8 cellular contexts compared by ENCODE assay signal in genomic region chr1:108963052-108963686, GRCh38. TPM values are rescaled to one million over a fixed set of nuclear protein-coding genes. Genes with fewer than 3 reads are reported as not detected.
A peak's percentile ranks its signal among the peaks of the same experiment; 100 is the strongest.
DNase-seq lines count a peak whose midpoint lies in the region; ATAC-seq, FAIRE-seq and TF ChIP-seq lines count a peak whose summit lies in the region.

CLCC1 (minus strand) TSS chr1:108963484; CDS start chr1:108950437, 13,047 bp downstream.

- no peaks in the 10 kb centered on the region for H3K9me3 Mint-ChIP-seq in nephron progenitor cell
- H3K9me3 Mint-ChIP-seq in stimulated activated naive CD8-positive, alpha-beta T cell treated with anti-CD3 and anti-CD28 coated beads, Interleukin-15, amount 100 ng/mL, for 72 hours, result no peaks in the 10 kb centered on the region

- peaks cover 18% of the 10 kb centered on the region for H3K27me3 Mint-ChIP-seq in nephron progenitor cell (ENCODE audit: low read depth, poor library complexity)
- peaks cover 6% of the 10 kb centered on the region for H3K27me3 Mint-ChIP-seq in stimulated activated naive CD8-positive, alpha-beta T cell treated with anti-CD3 and anti-CD28 coated beads, Interleukin-15, amount 100 ng/mL, for 72 hours

- H3K36me3 Mint-ChIP-seq in nephron progenitor cell (ENCODE audit: low read depth), result peaks cover 29% of the 10 kb centered on the region

- H3K27ac Mint-ChIP-seq in nephron progenitor cell, result peak within 1 kb of the TSS; percentile 66
- H3K27ac Mint-ChIP-seq in stimulated activated naive CD8-positive, alpha-beta T cell treated with anti-CD3 and anti-CD28 coated beads, Interleukin-15, amount 100 ng/mL, for 72 hours, result peak within 1 kb of the TSS; percentile 90 to 95

- FAIRE-seq in H54 (lab: Jason Lieb, UNC), result peak; percentile 41

- peak within 1 kb of the TSS; percentile 80 for H3K4me3 Mint-ChIP-seq in nephron progenitor cell
- peak within 1 kb of the TSS; percentile 86 to 94 for H3K4me3 Mint-ChIP-seq in stimulated activated naive CD8-positive, alpha-beta T cell treated with anti-CD3 and anti-CD28 coated beads, Interleukin-15, amount 100 ng/mL, for 72 hours

- peak; percentile 73 for TF ChIP-seq POLR2A in H54 (IDR thresholded peaks at IDR 0.05; ENCODE audit: low read depth, low read length)

- peak; percentile 94 for DNase-seq in EL
- peak; percentile 93 for DNase-seq in H54 (ENCODE audit: insufficient read length, low spot score)
- peak; percentile 94 for DNase-seq in M059J (ENCODE audit: low read depth)
- peak; percentile 88 to 94 for DNase-seq in SHP77 (lab: John Stamatoyannopoulos, UW)
- peak; percentile 97 for DNase-seq in activated effector memory CD4-positive, alpha-beta T cell treated with anti-CD3 and anti-CD28 coated beads, Interleukin-2, amount 50 U/mL, for 16 hours
- DNase-seq in fibroblast of the aortic adventitia (ENCODE audit: low read depth), result peak; percentile 87
- peak; percentile 89 for DNase-seq in nephron progenitor cell
- peak; percentile 89 to 93 for DNase-seq in stimulated activated naive CD8-positive, alpha-beta T cell treated with anti-CD3 and anti-CD28 coated beads, Interleukin-15, amount 100 ng/mL, for 72 hours

- H3K4me3 ChIP-seq in fibroblast of the aortic adventitia (ENCODE audit: low read depth, low read length), result peak within 1 kb of the TSS; percentile 81

- no peak for TF ChIP-seq CTCF in fibroblast of the aortic adventitia (IDR thresholded peaks at IDR 0.05; ENCODE audit: insufficient read depth, low read length)
- no peak for TF ChIP-seq CTCF in nephron progenitor cell (IDR thresholded peaks at IDR 0.05)

- peak; percentile 97 for ATAC-seq in stimulated activated naive CD8-positive, alpha-beta T cell treated with anti-CD3 and anti-CD28 coated beads, Interleukin-15, amount 100 ng/mL, for 72 hours

- H3K4me1 Mint-ChIP-seq in nephron progenitor cell, result peaks cover 15% of the 10 kb centered on the region
- peaks cover 29% of the 10 kb centered on the region for H3K4me1 Mint-ChIP-seq in stimulated activated naive CD8-positive, alpha-beta T cell treated with anti-CD3 and anti-CD28 coated beads, Interleukin-15, amount 100 ng/mL, for 72 hours

RNA-seq across cellular contexts. Expression of gene CLCC1, which starts in this region (rescaled TPM):
- 29.2 and 35.4 TPM in 2 replicates for total RNA-seq in M059J (2014; rRNA removed; shearing (Covaris generic))
- total RNA-seq in fibroblast of the aortic adventitia (ENCODE audit: low replicate concordance), result 39.6 and 74.1 TPM in 2 replicates

Comparison
In these comparisons a context has a peak if more than half of its experiments do, and no peak if none do; other contexts are left out.
1. Peak in every context shown above with its lines: DNase-seq, ATAC-seq and H3K4me3 ChIP-seq.